8 cellular contexts compared by ENCODE assay signal in genomic region chr7:44477063-44477830, GRCh38. TPM values are rescaled to one million over a fixed set of nuclear protein-coding genes. Genes with fewer than 3 reads are reported as not detected.
DNase-seq lines count a peak whose midpoint lies in the region; ATAC-seq, FAIRE-seq and TF ChIP-seq lines count a peak whose summit lies in the region.

No MANE protein-coding gene starts in this region.

- 0 out of 2 replicates have a peak, but pooled peaks cover 5% of the 10 kb centered on the region for H4K20me1 ChIP-seq in Karpas-422 (ENCODE audit: insufficient read depth, low read depth, low read length)
- H4K20me1 ChIP-seq in osteoblast (ENCODE audit: insufficient read depth, low read length): peaks cover 11% of the 10 kb centered on the region

- H3K36me3 Mint-ChIP-seq in type B pancreatic cell: peaks cover 10% of the 10 kb centered on the region

- H3K4me1 Mint-ChIP-seq in type B pancreatic cell (ENCODE audit: unreplicated experiment): peaks cover 16% of the 10 kb centered on the region

- no peaks in the 10 kb centered on the region for H3K9me3 Mint-ChIP-seq in type B pancreatic cell

- no peak overlapping the region for H3K4me3 ChIP-seq in Karpas-422 (ENCODE audit: low read length)
- H3K4me3 ChIP-seq in SJCRH30: no peak overlapping the region
- H3K4me3 ChIP-seq in osteoblast (ENCODE audit: insufficient read depth, low read length): no peak overlapping the region

- no peak for FAIRE-seq in frontal cortex (lab: Jason Lieb, UNC)

- H3K27me3 ChIP-seq in Karpas-422 (ENCODE audit: low read length) (no peaks in the 10 kb centered on the region), SJCRH30 (no peaks in the 10 kb centered on the region), osteoblast (ENCODE audit: insufficient read depth, low read length) (no peaks in the 10 kb centered on the region)

- no peak overlapping the region for H3K4me3 Mint-ChIP-seq in type B pancreatic cell

- peaks cover 55% of the 10 kb centered on the region for H3K36me3 ChIP-seq in Karpas-422 (ENCODE audit: insufficient read depth, low read length)
- H3K36me3 ChIP-seq in SJCRH30: peaks cover 62% of the 10 kb centered on the region
- peaks cover 36% of the 10 kb centered on the region for H3K36me3 ChIP-seq in osteoblast (ENCODE audit: insufficient read depth, low read length)

- H3K79me2 ChIP-seq in Karpas-422 (ENCODE audit: low read length) (peaks cover 74% of the 10 kb centered on the region), osteoblast (ENCODE audit: insufficient read depth, low read length) (peaks cover 52% of the 10 kb centered on the region)

- no peak overlapping the region for H3K4me2 ChIP-seq in Karpas-422 (ENCODE audit: low read depth, low read length, poor library complexity, severe bottlenecking)
- no peak overlapping the region for H3K4me2 ChIP-seq in osteoblast (ENCODE audit: insufficient read depth, low read length)

- H3K9me2 ChIP-seq in Karpas-422 (replicated peaks; ENCODE audit: insufficient read depth, low read length): no peaks in the 10 kb centered on the region

- no peak overlapping the region for H3K27ac Mint-ChIP-seq in type B pancreatic cell

- peak; percentile 66 for ATAC-seq in GM21515 (IDR thresholded peaks at IDR 0.05; ENCODE audit: unreplicated experiment)

- TF ChIP-seq CTCF in osteoblast (IDR thresholded peaks at IDR 0.05; ENCODE audit: extremely low read depth, low read depth, low read length) (peak; percentile 99), type B pancreatic cell (conservative IDR thresholded peaks at IDR 0.05) (peak; percentile 90)

- peaks cover 37% of the 10 kb centered on the region for H3K4me1 ChIP-seq in Karpas-422 (ENCODE audit: low read length)
- H3K4me1 ChIP-seq in SJCRH30: 0 out of 2 replicates have a peak, but pooled peaks cover 7% of the 10 kb centered on the region
- peaks cover 12% of the 10 kb centered on the region for H3K4me1 ChIP-seq in osteoblast (ENCODE audit: insufficient read depth, low read length)

- no peak overlapping the region for H3K27ac ChIP-seq in Karpas-422 (ENCODE audit: low read length)
- H3K27ac ChIP-seq in SJCRH30: no peak overlapping the region
- peak overlapping the region; percentile 4 for H3K27ac ChIP-seq in osteoblast (ENCODE audit: low read depth, low read length)

- H2AFZ ChIP-seq in Karpas-422 (ENCODE audit: low read length) (no peak overlapping the region), osteoblast (ENCODE audit: low read length) (no peak overlapping the region)

- no peak overlapping the region for H3K9ac ChIP-seq in Karpas-422 (ENCODE audit: low read length)

- peak; percentile 46 for DNase-seq in DMS114 treated with DMSO at 0.1 percent for 48 hours (lab: John Stamatoyannopoulos, UW; ENCODE audit: unreplicated experiment)
- peak; percentile 87 for DNase-seq in Karpas-422
- DNase-seq in SJCRH30: peak; percentile 63 to 85
- peak; percentile 84 for DNase-seq in activated effector memory CD4-positive, alpha-beta T cell treated with anti-CD3 and anti-CD28 coated beads, Interleukin-2, amount 50 U/mL, for 16 hours
- peak; percentile 29 to 48 for DNase-seq in frontal cortex (ENCODE audit: low spot score in 2 of 2)
- DNase-seq in osteoblast (ENCODE audit: insufficient read length, low spot score, missing footprints): peak; percentile 54
- peak; percentile 74 for DNase-seq in type B pancreatic cell (ENCODE audit: extremely low spot score, unreplicated experiment)

- no peaks in the 10 kb centered on the region for H3K9me3 ChIP-seq in Karpas-422 (ENCODE audit: low read length)
- no peaks in the 10 kb centered on the region for H3K9me3 ChIP-seq in SJCRH30 (replicated peaks)
- H3K9me3 ChIP-seq in osteoblast (ENCODE audit: low read depth, low read length): no peaks in the 10 kb centered on the region

- H3K27me3 Mint-ChIP-seq in type B pancreatic cell: no peaks in the 10 kb centered on the region

RNA-seq across cellular contexts. Expression of gene NUDCD3, which starts 13.2 kb away (rescaled TPM):
- total RNA-seq in Karpas-422 (2014; rRNA removed; shearing (Covaris generic); ENCODE audit: low replicate concordance): 56.1 and 84.1 TPM in 2 replicates
- 57.6 and 60.2 TPM in 2 replicates for total RNA-seq in SJCRH30 (2014; rRNA removed; shearing (Covaris generic))
- 110 TPM for total RNA-seq in frontal cortex
- 44.2 and 54.3 TPM in 2 replicates for total RNA-seq in osteoblast
- 82.1 and 88.5 TPM in 2 replicates for total RNA-seq in type B pancreatic cell (ENCODE audit: low replicate concordance)
